Comparison of ENCODE assay signal across 20 cellular contexts in genomic region chr17:76138896-76139248, GRCh38. TPM values are rescaled to one million over a fixed set of nuclear protein-coding genes. Genes with fewer than 3 reads are reported as not detected.
DNase-seq lines count a peak whose midpoint lies in the region; ATAC-seq and TF ChIP-seq lines count a peak whose summit lies in the region.
"Had no signal": no experiment of that assay in that cellular context is flagged by ENCODE, and none has a peak within 500 bp of the region (broad histone marks: within the 10 kb centered on the region; RNA-seq: fewer than 3 reads in every experiment).

No MANE protein-coding gene starts in this region.

- H4K20me1 ChIP-seq in H9 (ENCODE audit: control insufficient read depth, insufficient read depth, insufficient read length) (no peaks in the 10 kb centered on the region), PC-9 (ENCODE audit: insufficient read depth) (no peaks in the 10 kb centered on the region)

- ATAC-seq in activated naive CD8-positive, alpha-beta T cell treated with anti-CD3 and anti-CD28 coated beads, Interleukin-2, amount 10 ng/mL, durations not matched to agents 7 days and 5 days (ENCODE audit: low read depth): no peak
- no peak for ATAC-seq in HG03280 (IDR thresholded peaks at IDR 0.05; ENCODE audit: unreplicated experiment)
- ATAC-seq: activated CD8-positive, alpha-beta memory T cell treated with anti-CD3 and anti-CD28 coated beads, Interleukin-2, amount 10 ng/mL, durations not matched to agents 7 days and 5 days; PC-3; T-helper 17 cell had no signal

- H3K4me1 ChIP-seq in H9 (ENCODE audit: insufficient read depth, low read length) (peaks cover 17% of the 10 kb centered on the region; the same call in 1 of the 2 replicates), neuron (ENCODE audit: insufficient read depth, low read length) (peaks cover 77% of the 10 kb centered on the region), PC-9 (replicated peaks; ENCODE audit: insufficient read depth) (peaks cover 30% of the 10 kb centered on the region)

- peaks cover 10% of the 10 kb centered on the region; the same call in 1 of the 2 replicates for H3F3A ChIP-seq in PC-9 (ENCODE audit: insufficient read depth, low read depth)

- no peak overlapping the region for H2BK5ac ChIP-seq in H9 (ENCODE audit: insufficient read length, low read length)

- no peak overlapping the region for H3K56ac ChIP-seq in H9 (ENCODE audit: insufficient read length, low read depth, low read length)

- peak overlapping the region; percentile 69 to 81 for H3K4me3 Mint-ChIP-seq in H9
- H3K4me3 Mint-ChIP-seq in activated naive CD8-positive, alpha-beta T cell treated with anti-CD3 and anti-CD28 coated beads, Interleukin-2, amount 10 ng/mL, durations not matched to agents 7 days and 5 days: peak overlapping the region; percentile 32
- H3K4me3 Mint-ChIP-seq: activated CD8-positive, alpha-beta memory T cell treated with anti-CD3 and anti-CD28 coated beads, Interleukin-2, amount 10 ng/mL, durations not matched to agents 7 days and 5 days; T-helper 17 cell had no signal

- TF ChIP-seq CTCF in H9 (conservative IDR thresholded peaks at IDR 0.05) (no peak), PC-9 (conservative IDR thresholded peaks at IDR 0.05) (no peak)

- H3K36me3 Mint-ChIP-seq in H9 (ENCODE audit: insufficient read depth in 1 of 3, low read depth in 3 of 3): no peaks in the 10 kb centered on the region
- H3K36me3 Mint-ChIP-seq in activated naive CD8-positive, alpha-beta T cell treated with anti-CD3 and anti-CD28 coated beads, Interleukin-2, amount 10 ng/mL, durations not matched to agents 7 days and 5 days: no peaks in the 10 kb centered on the region
- H3K36me3 Mint-ChIP-seq: activated CD8-positive, alpha-beta memory T cell treated with anti-CD3 and anti-CD28 coated beads, Interleukin-2, amount 10 ng/mL, durations not matched to agents 7 days and 5 days had no signal

- H3K4me3 ChIP-seq in iPS-18c (ENCODE audit: insufficient read depth, low read depth, low read length) (0 out of 2 replicates have a peak overlapping the region, but pooled peaks have one; percentile 6), neuron (ENCODE audit: low read length) (peak overlapping the region; percentile 26), PC-9 (no peak overlapping the region)
- H3K4me3 ChIP-seq: SJSA1 had no signal

- POLR2A ChIA-PET in activated naive CD8-positive, alpha-beta T cell treated with anti-CD3 and anti-CD28 coated beads, Interleukin-2, amount 10 ng/mL, durations not matched to agents 7 days and 5 days (lab: Charles Lee): no interaction called here
- POLR2A ChIA-PET in PC-9 (lab: Charles Lee; ENCODE audit: unreplicated experiment): no interaction called here

- intact Hi-C loops in PC-9 (cut with micrococcal nuclease; ENCODE audit: unreplicated experiment): no loop called here

- no peak overlapping the region for H3K18ac ChIP-seq in H9 (ENCODE audit: insufficient read length, low read depth, low read length)

- no peak overlapping the region for H2BK15ac ChIP-seq in H9 (ENCODE audit: low read depth, low read length)

- no peak overlapping the region for H4K5ac ChIP-seq in H9 (ENCODE audit: insufficient read length, low read depth, low read length)

- H3K27ac Mint-ChIP-seq in H9: no peak overlapping the region
- H3K27ac Mint-ChIP-seq in activated naive CD8-positive, alpha-beta T cell treated with anti-CD3 and anti-CD28 coated beads, Interleukin-2, amount 10 ng/mL, durations not matched to agents 7 days and 5 days: no peak overlapping the region
- H3K27ac Mint-ChIP-seq: activated CD8-positive, alpha-beta memory T cell treated with anti-CD3 and anti-CD28 coated beads, Interleukin-2, amount 10 ng/mL, durations not matched to agents 7 days and 5 days; T-helper 17 cell had no signal

- H2AFZ ChIP-seq in H9 (ENCODE audit: low read length) (no peak overlapping the region), neuron (ENCODE audit: low read depth, low read length) (no peak overlapping the region), PC-9 (no peak overlapping the region)
- H2AFZ ChIP-seq: parathyroid adenoma had no signal

- no CpG with 5 or more reads among the region's 5 CpGs for WGBS in H9 (ENCODE audit: extremely low coverage, insufficient read length, low lambda C conversion rate)

- H3K79me2 ChIP-seq in H9 (ENCODE audit: insufficient read depth, low read length) (no peaks in the 10 kb centered on the region), PC-9 (ENCODE audit: low read depth) (no peaks in the 10 kb centered on the region)
- H3K79me2 ChIP-seq: parathyroid adenoma had no signal

- H3K4me1 Mint-ChIP-seq in H9: peaks cover 68 to 80% of the 10 kb centered on the region in 2 experiments
- peaks cover 39% of the 10 kb centered on the region for H3K4me1 Mint-ChIP-seq in activated naive CD8-positive, alpha-beta T cell treated with anti-CD3 and anti-CD28 coated beads, Interleukin-2, amount 10 ng/mL, durations not matched to agents 7 days and 5 days

- CTCF ChIA-PET in PC-9 (lab: Charles Lee): interaction anchor here (0.5 kb wide), 1 partner anchor 305 kb away, joined by 3 read pairs; no protein-coding TSS in a partner anchor

- peaks cover 1 to 3% of the 10 kb centered on the region in 2 experiments; a peak in 3 of 5 replicates for H3K9me3 Mint-ChIP-seq in H9
- H3K9me3 Mint-ChIP-seq in activated naive CD8-positive, alpha-beta T cell treated with anti-CD3 and anti-CD28 coated beads, Interleukin-2, amount 10 ng/mL, durations not matched to agents 7 days and 5 days: no peaks in the 10 kb centered on the region

- no peak overlapping the region for H3K14ac ChIP-seq in H9 (ENCODE audit: insufficient read depth, low read length)

- no peak overlapping the region for H4K91ac ChIP-seq in H9 (ENCODE audit: insufficient read length, low read depth, low read length)

- H3K9me3 ChIP-seq in H9 (ENCODE audit: control insufficient read depth, low read depth, low read length) (no peaks in the 10 kb centered on the region), iPS-18c (ENCODE audit: control insufficient read depth, insufficient read depth, low read length) (no peaks in the 10 kb centered on the region), neuron (ENCODE audit: low read length) (no peaks in the 10 kb centered on the region), PC-9 (ENCODE audit: insufficient read depth, low read depth) (no peaks in the 10 kb centered on the region)
- H3K9me3 ChIP-seq: heart left ventricle, SJSA1, stomach had no signal

- H3K27ac ChIP-seq in H9 (ENCODE audit: insufficient read length, low read depth, low read length) (no peak overlapping the region), PC-9 (no peak overlapping the region)
- H3K27ac ChIP-seq: heart left ventricle, parathyroid adenoma, SJSA1, stomach had no signal

- peak overlapping the region; percentile 84 for H3K4me2 ChIP-seq in H9 (ENCODE audit: insufficient read depth, insufficient read length, low read length)
- H3K4me2 ChIP-seq in PC-9: no peak overlapping the region

- H3K27me3 ChIP-seq in H9 (ENCODE audit: insufficient read depth, low read length) (peaks cover 45% of the 10 kb centered on the region), neuron (ENCODE audit: insufficient read depth, low read length) (no peaks in the 10 kb centered on the region), PC-9 (ENCODE audit: insufficient read depth, low read depth) (no peaks in the 10 kb centered on the region)
- H3K27me3 ChIP-seq: SJSA1 had no signal

- no peak overlapping the region for H2BK20ac ChIP-seq in H9 (ENCODE audit: low read depth, low read length, poor library complexity, severe bottlenecking)

- H2AK5ac ChIP-seq in H9 (ENCODE audit: insufficient read length, low read length): no peak overlapping the region

- H3K79me1 ChIP-seq in H9 (ENCODE audit: insufficient read depth, low read depth, low read length, poor library complexity, severe bottlenecking): no peaks in the 10 kb centered on the region

- H3K4ac ChIP-seq in H9 (ENCODE audit: low read depth, low read length): no peak overlapping the region

- no peak overlapping the region for H2BK12ac ChIP-seq in H9 (ENCODE audit: insufficient read length, low read depth, low read length)

- H3K36me3 ChIP-seq in neuron (ENCODE audit: insufficient read depth, low read length): no peaks in the 10 kb centered on the region
- no peaks in the 10 kb centered on the region for H3K36me3 ChIP-seq in PC-9 (ENCODE audit: low read depth)
- H3K36me3 ChIP-seq: heart left ventricle, SJSA1, stomach had no signal

- H3K27me3 Mint-ChIP-seq in H9 (ENCODE audit: low read depth): peaks cover 83% of the 10 kb centered on the region
- peaks cover 5% of the 10 kb centered on the region for H3K27me3 Mint-ChIP-seq in activated naive CD8-positive, alpha-beta T cell treated with anti-CD3 and anti-CD28 coated beads, Interleukin-2, amount 10 ng/mL, durations not matched to agents 7 days and 5 days

- H3K23ac ChIP-seq in H9 (ENCODE audit: insufficient read length, low read depth, low read length): no peak overlapping the region

- peaks cover 47% of the 10 kb centered on the region for H3K23me2 ChIP-seq in H9 (ENCODE audit: insufficient read length, low read depth, low read length, poor library complexity, severe bottlenecking)

- H3K9me2 ChIP-seq in PC-9 (ENCODE audit: insufficient read depth): no peaks in the 10 kb centered on the region

- no peak overlapping the region for H3K9ac ChIP-seq in H9 (ENCODE audit: extremely low read depth, insufficient read length, low read length)
- H3K9ac ChIP-seq: parathyroid adenoma had no signal

- no peak overlapping the region for H3T11ph ChIP-seq in H9 (ENCODE audit: low read length)

- no peak overlapping the region for H2BK120ac ChIP-seq in H9 (ENCODE audit: low read depth, low read length, poor library complexity, severe bottlenecking)

- peak; percentile 43 for DNase-seq in H9
- DNase-seq in activated naive CD8-positive, alpha-beta T cell treated with anti-CD3 and anti-CD28 coated beads, Interleukin-2, amount 10 ng/mL, durations not matched to agents 7 days and 5 days: no peak
- no peak for DNase-seq in activated CD4-positive, CD25-positive, alpha-beta regulatory T cell treated with anti-CD3 and anti-CD28 coated beads, Interleukin-2, amount 50 U/mL, for 72 hours
- no peak for DNase-seq in NCI-H345 (lab: John Stamatoyannopoulos, UW)
- no peak for DNase-seq in PC-9
- DNase-seq: activated CD8-positive, alpha-beta memory T cell treated with anti-CD3 and anti-CD28 coated beads, Interleukin-2, amount 10 ng/mL, durations not matched to agents 7 days and 5 days; cerebellar nuclear complex; HCEC 1CT; KG1; NCI-H748 treated with DMSO at 0.1 percent for 48 hours; PC-3; stimulated activated CD4-positive, alpha-beta T cell treated with anti-CD3 and anti-CD28 coated beads, Interleukin-1b, Interleukin-23, amount 100 ng/mL, for 48 hours; stomach; T-helper 17 cell had no signal

- H4K8ac ChIP-seq in H9 (replicated peaks; ENCODE audit: insufficient read length, low read depth, low read length): no peak overlapping the region

- no TSS peak for BruUV-seq in PC-9 (replicated peaks; lab: Mats Ljungman, UMichigan)

RNA-seq across cellular contexts. Expression of gene FOXJ1, which starts 2.2 kb away (rescaled TPM):
- total RNA-seq in H9 (2021) (3.7 and 4.0 TPM in 2 replicates), PC-9 (2021) (12.5 and 23.7 TPM in 2 replicates)
- 1 to 10 TPM; 5.4 to 5.8 TPM for total RNA-seq in activated naive CD8-positive, alpha-beta T cell treated with anti-CD3 and anti-CD28 coated beads, Interleukin-2, amount 10 ng/mL, durations not matched to agents 7 days and 5 days
- total RNA-seq: heart left ventricle, SJSA1 had no signal

RNA-seq across cellular contexts. Expression of gene EXOC7, which starts 35.3 kb away (rescaled TPM):
- total RNA-seq in H9 (2021) (160 and 162 TPM in 2 replicates), PC-9 (2021) (118 and 131 TPM in 2 replicates)
- total RNA-seq in activated naive CD8-positive, alpha-beta T cell treated with anti-CD3 and anti-CD28 coated beads, Interleukin-2, amount 10 ng/mL, durations not matched to agents 7 days and 5 days: 100 to 1,000 TPM; 163 to 164 TPM

RNA-seq across cellular contexts. Expression of gene ZACN, which starts 59.9 kb away (rescaled TPM):
- 0.09 and 0.31 TPM in 2 replicates for total RNA-seq in H9 (2021)
- not detected for total RNA-seq in activated naive CD8-positive, alpha-beta T cell treated with anti-CD3 and anti-CD28 coated beads, Interleukin-2, amount 10 ng/mL, durations not matched to agents 7 days and 5 days
- total RNA-seq in PC-9 (2021): not detected in 2 replicates
- total RNA-seq: SJSA1, stomach had no signal
